Comparison of ENCODE assay signal across 15 cellular contexts in genomic region chr1:44642255-44642654, GRCh38. TPM values are rescaled to one million over a fixed set of nuclear protein-coding genes. Genes with fewer than 3 reads are reported as not detected.
DNase-seq lines count a peak whose midpoint lies in the region; ATAC-seq and TF ChIP-seq lines count a peak whose summit lies in the region.
"Had no signal": no experiment of that assay in that cellular context is flagged by ENCODE, and none has a peak within 500 bp of the region (broad histone marks: within the 10 kb centered on the region; RNA-seq: fewer than 3 reads in every experiment).

No MANE protein-coding gene starts in this region.

- TF ChIP-seq CTCF in glutamatergic neuron (IDR thresholded peaks at IDR 0.05; ENCODE audit: partially characterized antibody, unreplicated experiment): no peak
- no peak for TF ChIP-seq CTCF in BE2C (IDR thresholded peaks at IDR 0.05; ENCODE audit: low read depth, low read length)

- H3K4me1 ChIP-seq in BE2C: no peaks in the 10 kb centered on the region

- H3K9me3 Mint-ChIP-seq in activated T-cell treated with anti-CD3 and anti-CD28 coated beads, Interleukin-2, amount 50 U/mL, for 72 hours: no peaks in the 10 kb centered on the region
- no peaks in the 10 kb centered on the region for H3K9me3 Mint-ChIP-seq in activated T-cell treated with anti-CD3 and anti-CD28 coated beads, Interleukin-2, amount 50 U/mL, for 4 hours
- no peaks in the 10 kb centered on the region for H3K9me3 Mint-ChIP-seq in activated T-helper 17 cell treated with anti-CD3 and anti-CD28 coated beads, Interleukin-2, amount 50 U/mL, for 72 hours
- H3K9me3 Mint-ChIP-seq in glutamatergic neuron (ENCODE audit: unreplicated experiment): peaks cover 4% of the 10 kb centered on the region
- H3K9me3 Mint-ChIP-seq in stimulated activated naive B cell treated with anti-CD40 and anti-IgM and Interleukin-4, amounts not matched to agents 10 μg/mL and 1 μg/mL and 100 μg/mL, for 72 hours: no peaks in the 10 kb centered on the region

- H3K36me3 ChIP-seq in BE2C: peaks cover 7% of the 10 kb centered on the region

- H3K27ac Mint-ChIP-seq in activated T-cell treated with anti-CD3 and anti-CD28 coated beads, Interleukin-2, amount 50 U/mL, for 72 hours: peak overlapping the region; percentile 11
- peak overlapping the region; percentile 75 for H3K27ac Mint-ChIP-seq in activated T-helper 17 cell treated with anti-CD3 and anti-CD28 coated beads, Interleukin-2, amount 50 U/mL, for 72 hours
- no peak overlapping the region for H3K27ac Mint-ChIP-seq in glutamatergic neuron (ENCODE audit: unreplicated experiment)
- peak overlapping the region; percentile 37 for H3K27ac Mint-ChIP-seq in stimulated activated naive B cell treated with anti-CD40 and anti-IgM and Interleukin-4, amounts not matched to agents 10 μg/mL and 1 μg/mL and 100 μg/mL, for 72 hours

- peaks cover 2 to 6% of the 10 kb centered on the region in 2 donors for H3K36me3 Mint-ChIP-seq in activated T-cell treated with anti-CD3 and anti-CD28 coated beads, Interleukin-2, amount 50 U/mL, for 72 hours (ENCODE audit: insufficient read depth in 2 of 2)
- peaks cover 33% of the 10 kb centered on the region for H3K36me3 Mint-ChIP-seq in activated T-cell treated with anti-CD3 and anti-CD28 coated beads, Interleukin-2, amount 50 U/mL, for 4 hours (ENCODE audit: insufficient read depth)
- H3K36me3 Mint-ChIP-seq in activated T-helper 17 cell treated with anti-CD3 and anti-CD28 coated beads, Interleukin-2, amount 50 U/mL, for 72 hours (ENCODE audit: low read depth): peaks cover 97% of the 10 kb centered on the region
- peaks cover 5% of the 10 kb centered on the region for H3K36me3 Mint-ChIP-seq in glutamatergic neuron (ENCODE audit: unreplicated experiment)
- peaks cover 38 to 51% of the 10 kb centered on the region in 2 donors for H3K36me3 Mint-ChIP-seq in stimulated activated naive B cell treated with anti-CD40 and anti-IgM and Interleukin-4, amounts not matched to agents 10 μg/mL and 1 μg/mL and 100 μg/mL, for 72 hours

- no peaks in the 10 kb centered on the region for H3K9me3 ChIP-seq in BE2C
- H3K9me3 ChIP-seq: neutrophil had no signal

- no peaks in the 10 kb centered on the region for H3K4me1 Mint-ChIP-seq in activated T-cell treated with anti-CD3 and anti-CD28 coated beads, Interleukin-2, amount 50 U/mL, for 72 hours (ENCODE audit: low read depth)
- no peaks in the 10 kb centered on the region for H3K4me1 Mint-ChIP-seq in activated T-cell treated with anti-CD3 and anti-CD28 coated beads, Interleukin-2, amount 50 U/mL, for 4 hours (ENCODE audit: low read depth)
- peaks cover 5% of the 10 kb centered on the region for H3K4me1 Mint-ChIP-seq in activated T-helper 17 cell treated with anti-CD3 and anti-CD28 coated beads, Interleukin-2, amount 50 U/mL, for 72 hours
- peaks cover 55% of the 10 kb centered on the region for H3K4me1 Mint-ChIP-seq in glutamatergic neuron (ENCODE audit: low read depth, unreplicated experiment)
- H3K4me1 Mint-ChIP-seq in stimulated activated naive B cell treated with anti-CD40 and anti-IgM and Interleukin-4, amounts not matched to agents 10 μg/mL and 1 μg/mL and 100 μg/mL, for 72 hours: peaks cover 6 to 8% of the 10 kb centered on the region in 2 donors

- no peaks in the 10 kb centered on the region for H3K27me3 ChIP-seq in BE2C
- H3K27me3 ChIP-seq: neutrophil had no signal

- H3K27me3 Mint-ChIP-seq in activated T-cell treated with anti-CD3 and anti-CD28 coated beads, Interleukin-2, amount 50 U/mL, for 72 hours (ENCODE audit: low read depth): no peaks in the 10 kb centered on the region
- H3K27me3 Mint-ChIP-seq in activated T-cell treated with anti-CD3 and anti-CD28 coated beads, Interleukin-2, amount 50 U/mL, for 4 hours (ENCODE audit: low read depth): no peaks in the 10 kb centered on the region
- no peaks in the 10 kb centered on the region for H3K27me3 Mint-ChIP-seq in activated T-helper 17 cell treated with anti-CD3 and anti-CD28 coated beads, Interleukin-2, amount 50 U/mL, for 72 hours
- peaks cover 9% of the 10 kb centered on the region for H3K27me3 Mint-ChIP-seq in glutamatergic neuron (ENCODE audit: unreplicated experiment)
- H3K27me3 Mint-ChIP-seq in stimulated activated naive B cell treated with anti-CD40 and anti-IgM and Interleukin-4, amounts not matched to agents 10 μg/mL and 1 μg/mL and 100 μg/mL, for 72 hours: no peaks in the 10 kb centered on the region

- H3K4me3 Mint-ChIP-seq in activated T-cell treated with anti-CD3 and anti-CD28 coated beads, Interleukin-2, amount 50 U/mL, for 72 hours: no peak overlapping the region
- H3K4me3 Mint-ChIP-seq in activated T-cell treated with anti-CD3 and anti-CD28 coated beads, Interleukin-2, amount 50 U/mL, for 4 hours: no peak overlapping the region
- H3K4me3 Mint-ChIP-seq in activated T-helper 17 cell treated with anti-CD3 and anti-CD28 coated beads, Interleukin-2, amount 50 U/mL, for 72 hours: no peak overlapping the region
- peak overlapping the region; percentile 13 for H3K4me3 Mint-ChIP-seq in glutamatergic neuron (ENCODE audit: unreplicated experiment)
- H3K4me3 Mint-ChIP-seq in stimulated activated naive B cell treated with anti-CD40 and anti-IgM and Interleukin-4, amounts not matched to agents 10 μg/mL and 1 μg/mL and 100 μg/mL, for 72 hours: no peak overlapping the region

- ATAC-seq in activated T-cell treated with anti-CD3 and anti-CD28 coated beads, Interleukin-2, amount 50 U/mL, for 72 hours (replicated peaks in 1 of 2): no peak
- ATAC-seq in activated T-cell treated with anti-CD3 and anti-CD28 coated beads, Interleukin-2, amount 50 U/mL, for 4 hours: no peak
- ATAC-seq in activated T-helper 17 cell treated with anti-CD3 and anti-CD28 coated beads, Interleukin-2, amount 50 U/mL, for 72 hours (replicated peaks): no peak
- no peak for ATAC-seq in stimulated activated naive B cell treated with anti-CD40 and anti-IgM and Interleukin-4, amounts not matched to agents 10 μg/mL and 1 μg/mL and 100 μg/mL, for 72 hours (replicated peaks)
- ATAC-seq in HG02623 (IDR thresholded peaks at IDR 0.05; ENCODE audit: unreplicated experiment): no peak
- ATAC-seq in HG03095 (IDR thresholded peaks at IDR 0.05; ENCODE audit: unreplicated experiment): no peak
- ATAC-seq: Panc1 had no signal

- DNase-seq in activated T-cell treated with anti-CD3 and anti-CD28 coated beads, Interleukin-2, amount 50 U/mL, for 72 hours: no peak
- DNase-seq in activated T-cell treated with anti-CD3 and anti-CD28 coated beads, Interleukin-2, amount 50 U/mL, for 4 hours: no peak
- no peak for DNase-seq in glutamatergic neuron
- no peak for DNase-seq in stimulated activated naive B cell treated with anti-CD40 and anti-IgM and Interleukin-4, amounts not matched to agents 10 μg/mL and 1 μg/mL and 100 μg/mL, for 72 hours
- DNase-seq in BE2C: no peak
- DNase-seq: ACHN; activated CD4-positive, alpha-beta T cell treated with anti-CD3 and anti-CD28 coated beads, Interleukin-2, amount 50 U/mL, for 4 hours; dermis blood vessel endothelial cell; mesendoderm; NCI-H774 had no signal

- H3K4me3 ChIP-seq in BE2C (ENCODE audit: low read depth, low read length): no peak overlapping the region

RNA-seq across cellular contexts. Expression of gene TMEM53, which starts 32.0 kb away (rescaled TPM):
- 1 to 10 TPM; 3.8 to 4.5 TPM for total RNA-seq in activated T-cell treated with anti-CD3 and anti-CD28 coated beads, Interleukin-2, amount 50 U/mL, for 72 hours
- 1 to 10 TPM; 1.8 to 3.6 (median 2.2) TPM for total RNA-seq in activated T-cell treated with anti-CD3 and anti-CD28 coated beads, Interleukin-2, amount 50 U/mL, for 4 hours
- 1 to 10 TPM; 3.5 to 4.2 TPM for total RNA-seq in activated T-helper 17 cell treated with anti-CD3 and anti-CD28 coated beads, Interleukin-2, amount 50 U/mL, for 72 hours
- 10.1 TPM for total RNA-seq in glutamatergic neuron (ENCODE audit: unreplicated experiment)
- 1.3 TPM for polyA plus RNA-seq in BE2C (2012; ENCODE audit: insufficient read depth, insufficient read length, low read depth)

RNA-seq across cellular contexts. Expression of gene ARMH1, which starts 32.3 kb away (rescaled TPM):
- total RNA-seq in activated T-cell treated with anti-CD3 and anti-CD28 coated beads, Interleukin-2, amount 50 U/mL, for 72 hours: 100 to 1,000 TPM; 108 to 123 TPM
- 10 to 100 TPM; 29.4 to 57.2 (median 49.5) TPM for total RNA-seq in activated T-cell treated with anti-CD3 and anti-CD28 coated beads, Interleukin-2, amount 50 U/mL, for 4 hours
- 10 to 100 TPM; 10.7 to 65.8 TPM for total RNA-seq in activated T-helper 17 cell treated with anti-CD3 and anti-CD28 coated beads, Interleukin-2, amount 50 U/mL, for 72 hours
- total RNA-seq in glutamatergic neuron (ENCODE audit: unreplicated experiment): 4.9 TPM
- polyA plus RNA-seq in BE2C (2012; ENCODE audit: insufficient read depth, insufficient read length, low read depth): not detected
- total RNA-seq: dermis blood vessel endothelial cell had no signal
